ENCODE assay signal across 1 cellular context in genomic region chr4:41257901-41258300, GRCh38.
TF ChIP-seq lines count a peak whose summit lies in the region.

No MANE protein-coding gene starts in this region.

TF ChIP-seq in IMR-90, 13 proteins besides CTCF, POLR2A, EP300 and RAD21:
- no peak for TF ChIP-seq MAFK (IDR thresholded peaks at IDR 0.05; ENCODE audit: low read depth, low read length)
